Comparison of ENCODE assay signal across 32 cellular contexts in the genomic region with DNA sequence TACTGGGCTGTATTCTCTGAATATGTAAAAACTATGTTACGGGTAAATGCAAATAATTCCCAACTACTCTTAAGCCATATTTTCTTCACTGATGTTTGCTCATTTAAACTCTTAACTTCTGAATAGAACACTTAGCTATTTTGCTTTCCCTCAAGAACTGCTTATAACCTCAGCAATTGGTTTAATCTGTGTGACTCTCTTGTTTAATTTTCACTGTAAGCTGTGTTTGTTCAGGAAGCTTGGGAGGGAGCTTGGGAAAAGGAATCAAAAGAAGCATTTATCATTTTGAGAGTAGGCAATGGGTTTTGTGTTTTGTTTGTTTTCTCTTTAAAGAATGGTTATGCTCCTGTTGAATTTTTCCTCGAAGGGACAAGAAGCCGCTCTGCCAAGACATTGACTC.
"Had no signal": no experiment of that assay in that cellular context is flagged by ENCODE, and none has a peak within 500 bp of the region (broad histone marks: within the 10 kb centered on the region; RNA-seq: fewer than 3 reads in every experiment).

No MANE protein-coding gene starts in this region.

- ATAC-seq: activated CD8-positive, alpha-beta memory T cell treated with anti-CD3 and anti-CD28 coated beads, Interleukin-2, amount 10 ng/mL, durations not matched to agents 7 days and 5 days; activated CD8-positive, alpha-beta T cell treated with anti-CD3 and anti-CD28 coated beads, Interleukin-2, amount 10 ng/mL, durations not matched to agents 7 days and 5 days; activated naive CD8-positive, alpha-beta T cell treated with anti-CD3 and anti-CD28 coated beads, Interleukin-2, amount 50 U/mL, for 24 hours; body of pancreas; gastroesophageal sphincter; heart left ventricle; WTC11 had no signal

- H3K27me3 ChIP-seq: adrenal gland, body of pancreas, esophagus squamous epithelium, gastroesophageal sphincter, heart left ventricle had no signal

- DNase-seq: activated CD4-positive, alpha-beta T cell treated with anti-CD3 and anti-CD28 coated beads for 1 hour; activated CD4-positive, alpha-beta T cell treated with anti-CD3 and anti-CD28 coated beads for 4 hours; activated CD4-positive, alpha-beta T cell treated with anti-CD3 and anti-CD28 coated beads, Interleukin-2, amount 10 ng/mL, durations not matched to agents 7 days and 5 days; activated CD4-positive, alpha-beta T cell treated with anti-CD3 and anti-CD28 coated beads, Interleukin-2, amount 50 U/mL, for 4 hours; activated CD8-positive, alpha-beta memory T cell treated with anti-CD3 and anti-CD28 coated beads, Interleukin-2, amount 10 ng/mL, durations not matched to agents 7 days and 5 days; activated CD8-positive, alpha-beta memory T cell treated with anti-CD3 and anti-CD28 coated beads, Interleukin-2, amount 50 U/mL, for 4 hours; activated CD8-positive, alpha-beta T cell treated with anti-CD3 and anti-CD28 coated beads, Interleukin-2, amount 10 ng/mL, durations not matched to agents 7 days and 5 days; activated effector memory CD4-positive, alpha-beta T cell treated with anti-CD3 and anti-CD28 coated beads, Interleukin-2, amount 50 U/mL, for 16 hours; activated naive CD4-positive, alpha-beta T cell treated with anti-CD3 and anti-CD28 coated beads for 36 hours; activated naive CD8-positive, alpha-beta T cell treated with anti-CD3 and anti-CD28 coated beads for 36 hours; activated naive CD8-positive, alpha-beta T cell treated with anti-CD3 and anti-CD28 coated beads, Interleukin-2, amount 50 U/mL, for 24 hours; activated T-cell treated with anti-CD3 and anti-CD28 coated beads, Interleukin-2, amount 50 U/mL, for 1 hour; activated T-cell treated with anti-CD3 and anti-CD28 coated beads, Interleukin-2, amount 50 U/mL, for 48 hours; adrenal gland; amygdala; aorta; body of pancreas; caudate nucleus; cortex of kidney; effector CD8-positive, alpha-beta T cell; esophagus squamous epithelium; foreskin melanocyte; glutamatergic neuron; heart left ventricle; T-helper 2 cell had no signal

- FAIRE-seq: colon, endometrium, endothelial cell of umbilical vein had no signal

- H3K27ac ChIP-seq: adrenal gland, body of pancreas, epithelial cell of prostate, esophagus squamous epithelium, gastroesophageal sphincter, heart left ventricle, VCaP had no signal

- H3K4me1 ChIP-seq: adrenal gland, body of pancreas, esophagus squamous epithelium, gastroesophageal sphincter, heart left ventricle had no signal

- H3K4me3 ChIP-seq: adrenal gland, body of pancreas, esophagus squamous epithelium, gastroesophageal sphincter, heart left ventricle had no signal

- H3K9me3 ChIP-seq: adrenal gland, body of pancreas, esophagus squamous epithelium, gastroesophageal sphincter, heart left ventricle had no signal
